In the genomic region with DNA sequence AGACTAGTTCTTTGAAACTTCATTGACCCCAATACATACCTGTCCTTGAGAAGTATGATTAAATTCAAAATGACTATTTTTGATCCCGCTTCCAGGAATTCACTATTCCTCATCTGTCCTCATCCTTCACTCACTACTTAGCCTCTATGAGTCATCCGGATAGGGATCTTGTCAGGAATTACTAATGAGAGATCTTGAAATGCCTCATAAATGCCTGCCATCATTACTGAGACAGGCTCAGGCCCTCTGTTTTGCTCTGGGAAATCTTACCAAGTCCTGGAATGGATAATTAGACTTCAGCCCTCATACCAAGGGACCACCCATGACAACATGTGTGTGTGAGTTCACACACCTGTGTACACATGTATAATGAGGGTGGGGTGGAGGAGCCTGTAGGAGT, we compare ENCODE assay signal across 28 cellular contexts. TPM values are rescaled to one million over a fixed set of nuclear protein-coding genes. Genes with fewer than 3 reads are reported as not detected.
A peak's percentile ranks its signal among the peaks of the same experiment; 100 is the strongest.
DNase-seq lines count a peak whose midpoint lies in the region; ATAC-seq, FAIRE-seq and TF ChIP-seq lines count a peak whose summit lies in the region.
"Had no signal": no experiment of that assay in that cellular context is flagged by ENCODE, and none has a peak within 500 bp of the region (broad histone marks: within the 10 kb centered on the region; RNA-seq: fewer than 3 reads in every experiment).

No MANE protein-coding gene starts in this region.

- TF ChIP-seq EP300 in K562 (IDR thresholded peaks at IDR 0.05; ENCODE audit: low read length) (no peak), neural cell (conservative IDR thresholded peaks at IDR 0.05; ENCODE audit: poor library complexity, severe bottlenecking) (no peak)

- TF ChIP-seq RAD21 in K562 (CRISPR knock-in tag; conservative IDR thresholded peaks at IDR 0.05 in 1 of 2, IDR thresholded peaks at IDR 0.05 in 1 of 2) (no peak), neural cell (conservative IDR thresholded peaks at IDR 0.05) (no peak)

- H3K4me1 ChIP-seq in K562 (replicated peaks in 1 of 2; ENCODE audit: control insufficient read depth in 2 of 2, insufficient read depth in 2 of 2, low read length in 2 of 2): peaks cover 0 to 13% of the 10 kb centered on the region in 2 experiments; a peak in 2 of 5 replicates

- H3K79me2 ChIP-seq in K562 (ENCODE audit: control insufficient read depth, insufficient read depth, low read length): no peaks in the 10 kb centered on the region
- H3K79me2 ChIP-seq in neural cell (replicated peaks; ENCODE audit: insufficient read depth, low read length): no peaks in the 10 kb centered on the region

- no peaks in the 10 kb centered on the region for H3F3A ChIP-seq in neural cell (ENCODE audit: insufficient read depth, low read length, poor library complexity, severe bottlenecking)

- H4K20me1 ChIP-seq in K562 (replicated peaks; ENCODE audit: control insufficient read depth, insufficient read depth, low read length) (no peaks in the 10 kb centered on the region), neural cell (ENCODE audit: insufficient read depth) (no peaks in the 10 kb centered on the region)

- H3K36me3 ChIP-seq in K562 (ENCODE audit: control insufficient read depth, insufficient read depth, low read length) (no peaks in the 10 kb centered on the region), neural cell (ENCODE audit: insufficient read depth, low read length) (no peaks in the 10 kb centered on the region)
- H3K36me3 ChIP-seq: esophagus squamous epithelium, left ventricle myocardium inferior, tibial artery had no signal

- H2AFZ ChIP-seq in K562 (ENCODE audit: low read depth, low read length) (no peak overlapping the region), neural cell (ENCODE audit: low read depth, low read length) (no peak overlapping the region)

- TF ChIP-seq CTCF in K562 (IDR thresholded peaks at IDR 0.05 in 2 of 3, conservative IDR thresholded peaks at IDR 0.05 in 1 of 3; ENCODE audit: insufficient read depth in 2 of 3, low read depth in 1 of 3, low read length in 3 of 3) (no peak), neural cell (IDR thresholded peaks at IDR 0.05; ENCODE audit: poor library complexity, severe bottlenecking) (no peak)

- DNase-seq in EH (ENCODE audit: low read depth) (peak; percentile 65), NCI-H226 (peak; percentile 48), K562 (ENCODE audit: extremely low read depth in 1 of 4, low spot score in 3 of 4) (no peak), KG1 (lab: John Stamatoyannopoulos, UW) (no peak), posterior vena cava (ENCODE audit: low spot score) (no peak)
- DNase-seq: activated CD4-positive, CD25-positive, alpha-beta regulatory T cell; activated naive CD4-positive, alpha-beta T cell treated with anti-CD3 and anti-CD28 coated beads, Interleukin-2, amount 50 U/mL, for 16 hours; activated T-cell treated with anti-CD3 and anti-CD28 coated beads, Interleukin-2, amount 50 U/mL, for 24 hours; aorta; CD4-positive, alpha-beta T cell; effector memory CD4-positive, alpha-beta T cell; esophagus squamous epithelium; H9; IMR-90; left ventricle myocardium inferior; NCI-H1436 treated with DMSO at 0.1 percent for 48 hours; NCI-H2171; NCI-H526 treated with DMSO at 0.1 percent for 48 hours; stimulated activated CD4-positive, alpha-beta T cell treated with anti-CD3 and anti-CD28 coated beads, Interleukin-2, amount 100 ng/mL, for 48 hours; stimulated activated naive CD4-positive, alpha-beta T cell treated with Interleukin-2 at 50 U/mL for 16 hours; tibial artery had no signal

- peaks cover 32 to 41% of the 10 kb centered on the region in 2 experiments for H3K27me3 ChIP-seq in K562 (ENCODE audit: control insufficient read depth in 2 of 2, insufficient read depth in 2 of 2, low read length in 2 of 2)
- H3K27me3 ChIP-seq in neural cell (ENCODE audit: insufficient read depth, low read depth, low read length): peaks cover 47% of the 10 kb centered on the region

- WGBS in K562 (ENCODE audit: insufficient coverage, low coverage, missing lambda C conversion rate): 2% methylated on average over 2 of the region's 2 CpGs

- no TSS peak for BruUV-seq in K562 (replicated peaks; lab: Mats Ljungman, UMichigan)

- no peak for TF ChIP-seq POLR2A in K562 (conservative IDR thresholded peaks at IDR 0.05)

- CTCF ChIA-PET in K562 (lab: Yijun Ruan, JAX; ENCODE audit: low intra/inter-chr PET ratio): interaction anchor here (0.6 kb wide), 1 partner anchor 44 kb away, joined by 4 read pairs; no protein-coding TSS in a partner anchor

- FAIRE-seq in K562 (lab: Jason Lieb, UNC): no peak

- H3K9me3 ChIP-seq in K562 (replicated peaks; ENCODE audit: control insufficient read depth, insufficient read depth, low read depth, low read length): no peaks in the 10 kb centered on the region
- H3K9me3 ChIP-seq in neural cell (ENCODE audit: low read length): no peaks in the 10 kb centered on the region
- H3K9me3 ChIP-seq: esophagus squamous epithelium, left ventricle myocardium inferior, tibial artery had no signal

- no peaks in the 10 kb centered on the region for H3K9me2 ChIP-seq in neural cell (ENCODE audit: insufficient read depth, low read length)

- intact Hi-C loops in K562 (cut with micrococcal nuclease): no loop called here
- intact Hi-C loops in posterior vena cava (cut with DNase I): no loop called here

- in situ Hi-C loops in K562 (cut with MboI): no loop called here

- H3K4me2 ChIP-seq in K562 (ENCODE audit: insufficient read depth, low read length) (no peak overlapping the region), neural cell (ENCODE audit: low read length) (no peak overlapping the region)

- ATAC-seq in K562: no peak
- ATAC-seq in HG03159 (IDR thresholded peaks at IDR 0.05; ENCODE audit: unreplicated experiment): no peak
- ATAC-seq in HG03025 (IDR thresholded peaks at IDR 0.05; ENCODE audit: low FRiP score, unreplicated experiment): no peak

- no peak overlapping the region for H3K9ac ChIP-seq in K562 (ENCODE audit: insufficient read depth in 1 of 2, low read depth in 2 of 2, low read length in 2 of 2)
- no peak overlapping the region for H3K9ac ChIP-seq in neural cell (ENCODE audit: low read length)

- POLR2A ChIA-PET in K562 (lab: Yijun Ruan, JAX): no interaction called here

- no peak overlapping the region for H3K27ac ChIP-seq in K562 (ENCODE audit: extremely low read depth, low read depth, low read length)
- no peak overlapping the region for H3K27ac ChIP-seq in neural cell (ENCODE audit: low read length)
- H3K27ac ChIP-seq: esophagus squamous epithelium, left ventricle myocardium inferior, SK-N-MC, tibial artery had no signal

- H3K9me1 ChIP-seq in K562 (ENCODE audit: control insufficient read depth, insufficient read depth, low read length): no peaks in the 10 kb centered on the region

- no peak overlapping the region for H3K4me3 ChIP-seq in K562
- H3K4me3 ChIP-seq in neural cell (ENCODE audit: low read length): no peak overlapping the region
- H3K4me3 ChIP-seq: esophagus squamous epithelium, left ventricle myocardium inferior, SK-N-MC, tibial artery had no signal

TF ChIP-seq in K562, 482 proteins besides CTCF, POLR2A, EP300 and RAD21 (continues in another document):
- TF ChIP-seq PHF8 (IDR thresholded peaks at IDR 0.05; ENCODE audit: borderline replicate concordance, low read length): no peak
- 0 out of 2 replicates have a peak, but pooled peaks have one; percentile 12 for TF ChIP-seq FOSL1 (tag; conservative IDR thresholded peaks at IDR 0.05)

TF ChIP-seq in neural cell, 6 proteins besides CTCF, POLR2A, EP300 and RAD21 (continues in another document):
- no peak for TF ChIP-seq TAF1 (IDR thresholded peaks at IDR 0.05; ENCODE audit: low read depth)
- no peak for TF ChIP-seq MXI1 (conservative IDR thresholded peaks at IDR 0.05; ENCODE audit: poor library complexity, severe bottlenecking)

RNA-seq across cellular contexts. Expression of a gene that starts 2.8 kb away (rescaled TPM):
- not detected in 2 replicates for total RNA-seq in K562 (2011; cell fraction: chromatin; rRNA removed; ENCODE audit: low replicate concordance)
- not detected in 2 replicates for total RNA-seq in K562 (2011; cell fraction: nucleolus; rRNA removed)
- total RNA-seq in K562 (2011; cell fraction: nucleoplasm; rRNA removed): not detected in 2 replicates
- not detected in 2 replicates for total RNA-seq in K562 (2014; rRNA removed)
- not detected in 2 replicates for total RNA-seq in K562 (2014; rRNA removed; fragmentation: Illumina TruSeq; extraction: Trizol)
- total RNA-seq in K562 (2015; rRNA removed; fragmentation: Illumina TruSeq; extraction: Trizol): not detected in 2 replicates
- total RNA-seq in K562 (2021): not detected in 2 replicates
- polyA plus RNA-seq in K562 (2011; rRNA removed): 0.04 TPM in 1 of 2 replicates, not detected in the other
- polyA plus RNA-seq in K562 (2011; cell fraction: cytosol; rRNA removed): not detected in 2 replicates
- polyA plus RNA-seq in K562 (2011; cell fraction: nucleus; rRNA removed): not detected in 2 replicates
- not detected in 2 replicates for polyA plus RNA-seq in K562 (2012)
- not detected in 2 replicates for polyA plus RNA-seq in K562 (2014; fragmentation: Illumina TruSeq; extraction: Trizol)
- not detected for polyA plus RNA-seq in K562 (2014; fragmentation: Nextera tagmentation; extraction: Ambion mirVana)
- not detected in 2 replicates for polyA plus RNA-seq in K562 (2014; rRNA removed)
- not detected in 2 replicates for polyA minus RNA-seq in K562 (2011; rRNA and poly(A)+ RNA removed)
- polyA minus RNA-seq in K562 (2011; cell fraction: cytosol; rRNA and poly(A)+ RNA removed): not detected in 2 replicates
- polyA minus RNA-seq in K562 (2011; cell fraction: nucleus; rRNA and poly(A)+ RNA removed): not detected in 2 replicates
- 0.12 TPM in 1 of 2 replicates, not detected in the other for polyA plus RNA-seq in neural cell
- polyA minus RNA-seq in neural cell: not detected in 2 replicates
- total RNA-seq in posterior vena cava: not detected
- total RNA-seq: aorta, chondrocyte, H9, IMR-90, left ventricle myocardium inferior, OCI-LY7, progenitor cell of endocrine pancreas had no signal
- polyA plus RNA-seq: aorta, IMR-90 had no signal

RNA-seq across cellular contexts. Expression of a gene that starts 31.3 kb away (rescaled TPM):
- 2.6 and 8.7 TPM in 2 replicates for total RNA-seq in K562 (2011; cell fraction: chromatin; rRNA removed; ENCODE audit: low replicate concordance)
- total RNA-seq in K562 (2011; cell fraction: nucleolus; rRNA removed): 5.1 and 7.0 TPM in 2 replicates
- total RNA-seq in K562 (2011; cell fraction: nucleoplasm; rRNA removed): 9.4 and 11.9 TPM in 2 replicates
- total RNA-seq in K562 (2014; rRNA removed) (58.8 and 103 TPM in 2 replicates), K562 (2014; rRNA removed; fragmentation: Illumina TruSeq; extraction: Trizol) (143 and 183 TPM in 2 replicates), K562 (2015; rRNA removed; fragmentation: Illumina TruSeq; extraction: Trizol) (107 and 122 TPM in 2 replicates), K562 (2021) (53.1 and 60.1 TPM in 2 replicates), posterior vena cava (10 to 100 TPM; 27.7 to 40.0 TPM)
- polyA plus RNA-seq in K562 (2011; rRNA removed) (40.0 and 82.4 TPM in 2 replicates), K562 (2014; fragmentation: Illumina TruSeq; extraction: Trizol) (151 and 174 TPM in 2 replicates), K562 (2014; fragmentation: Nextera tagmentation; extraction: Ambion mirVana) (100 to 1,000 TPM; 112 to 144 TPM), K562 (2014; rRNA removed) (142 and 214 TPM in 2 replicates), neural cell (350 and 512 TPM in 2 replicates)
- polyA plus RNA-seq in K562 (2011; cell fraction: cytosol; rRNA removed): 5.2 and 13.6 TPM in 2 replicates
- polyA plus RNA-seq in K562 (2011; cell fraction: nucleus; rRNA removed): 4.4 and 7.0 TPM in 2 replicates
- 66.9 and 88.4 TPM in 2 replicates for polyA plus RNA-seq in K562 (2012)
- polyA minus RNA-seq in K562 (2011; rRNA and poly(A)+ RNA removed): 25.9 and 29.3 TPM in 2 replicates
- polyA minus RNA-seq in K562 (2011; cell fraction: cytosol; rRNA and poly(A)+ RNA removed): 7.1 and 11.0 TPM in 2 replicates
- 3.9 and 6.0 TPM in 2 replicates for polyA minus RNA-seq in K562 (2011; cell fraction: nucleus; rRNA and poly(A)+ RNA removed)
- 156 and 175 TPM in 2 replicates for polyA minus RNA-seq in neural cell

Comparison
In these comparisons a context has a peak if more than half of its experiments do, and no peak if none do; other contexts are left out.
1. DNase-seq: peak in EH (single experiment) and NCI-H226 (single experiment); none in K562 (0 of 4), KG1 (single experiment) and posterior vena cava (single experiment).